In the genomic region with DNA sequence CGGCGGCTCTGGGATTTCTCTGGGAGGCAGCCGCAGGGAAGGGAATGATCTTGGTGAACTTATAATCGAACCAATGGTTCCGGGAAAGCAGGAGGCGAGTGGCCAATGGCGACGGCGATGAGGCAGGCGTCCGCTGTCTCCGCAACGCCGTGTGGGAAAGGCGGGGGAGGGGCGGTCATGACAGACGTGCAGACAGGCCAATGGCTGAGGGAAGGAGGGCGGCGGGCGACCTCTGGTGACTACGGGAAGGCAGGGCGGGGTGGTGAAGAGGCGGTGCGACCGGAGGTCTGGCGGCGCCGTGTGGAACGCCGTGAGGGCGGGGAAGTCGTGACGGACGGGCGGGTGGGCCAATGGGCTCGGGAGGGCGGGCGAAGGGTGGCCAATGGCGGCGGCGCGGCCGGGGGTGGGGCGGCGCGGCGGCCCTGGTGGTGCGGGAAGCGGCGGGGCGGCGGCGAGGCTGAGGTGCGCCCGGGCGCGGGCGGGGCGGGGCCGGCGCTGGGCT, we compare ENCODE assay signal across 8 cellular contexts. TPM values are rescaled to one million over a fixed set of nuclear protein-coding genes. Genes with fewer than 3 reads are reported as not detected.
DNase-seq lines count a peak whose midpoint lies in the region; ATAC-seq and TF ChIP-seq lines count a peak whose summit lies in the region.

A gene with protein sequence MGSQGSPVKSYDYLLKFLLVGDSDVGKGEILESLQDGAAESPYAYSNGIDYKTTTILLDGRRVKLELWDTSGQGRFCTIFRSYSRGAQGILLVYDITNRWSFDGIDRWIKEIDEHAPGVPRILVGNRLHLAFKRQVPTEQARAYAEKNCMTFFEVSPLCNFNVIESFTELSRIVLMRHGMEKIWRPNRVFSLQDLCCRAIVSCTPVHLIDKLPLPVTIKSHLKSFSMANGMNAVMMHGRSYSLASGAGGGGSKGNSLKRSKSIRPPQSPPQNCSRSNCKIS (plus strand): TSS at position 409 of the 502 bp plus-strand sequence. CDS start 226 bp downstream, outside the sequence.

- no peaks in the 10 kb centered on the region for H3K27me3 ChIP-seq in testis

- peaks cover 33% of the 10 kb centered on the region for H3K4me1 ChIP-seq in testis

- H3K9me3 ChIP-seq in testis: no peaks in the 10 kb centered on the region

- H3K9me3 Mint-ChIP-seq in activated naive CD4-positive, alpha-beta T cell treated with anti-CD3 and anti-CD28 coated beads, Interleukin-2, amount 50 U/mL, for 72 hours: no peaks in the 10 kb centered on the region

- intact Hi-C loops in testis (cut with DNase I; ENCODE audit: low total_unique reads): loop anchor here (10.0 kb wide), 2 partner anchors 45 to 75 kb away; a partner anchor contains a TSS

- H3K4me3 ChIP-seq in GM12864 (ENCODE audit: low read depth, low read length) (peak within 1 kb of the TSS; percentile 82), testis (peak within 1 kb of the TSS; percentile 84 to 86)

- no peak for TF ChIP-seq CTCF in GM12864 (IDR thresholded peaks at IDR 0.05; ENCODE audit: low read depth, low read length, missing control alignments)
- TF ChIP-seq CTCF in omental fat pad (IDR thresholded peaks at IDR 0.05): no peak
- no peak for TF ChIP-seq CTCF in testis (IDR thresholded peaks at IDR 0.05)

- peak within 1 kb of the TSS; percentile 96 to 98 for H3K27ac ChIP-seq in testis

- ATAC-seq in HG02623 (IDR thresholded peaks at IDR 0.05; ENCODE audit: unreplicated experiment) (peak; percentile 69), omental fat pad (ENCODE audit: low FRiP score) (peak; percentile 94)
- peak; percentile 86 to 87 for ATAC-seq in activated naive CD4-positive, alpha-beta T cell treated with anti-CD3 and anti-CD28 coated beads, Interleukin-2, amount 50 U/mL, for 72 hours

- peaks cover 10 to 17% of the 10 kb centered on the region in 2 donors for H3K36me3 Mint-ChIP-seq in activated naive CD4-positive, alpha-beta T cell treated with anti-CD3 and anti-CD28 coated beads, Interleukin-2, amount 50 U/mL, for 72 hours

- DNase-seq in GM12864 (ENCODE audit: low read depth): peak; percentile 94
- peak; percentile 97 for DNase-seq in NCI-H1092 treated with DMSO at 0.1 percent for 48 hours (lab: John Stamatoyannopoulos, UW)
- peak; percentile 90 for DNase-seq in SKM-1 (lab: John Stamatoyannopoulos, UW; ENCODE audit: unreplicated experiment)
- peak; percentile 98 to 99 for DNase-seq in activated naive CD4-positive, alpha-beta T cell treated with anti-CD3 and anti-CD28 coated beads, Interleukin-2, amount 50 U/mL, for 72 hours (ENCODE audit: low spot score in 2 of 2)
- peak; percentile 72 for DNase-seq in glomerular endothelial cell (ENCODE audit: extremely low read depth, low read depth, low spot score)
- peak; percentile 93 for DNase-seq in omental fat pad (ENCODE audit: low spot score)
- DNase-seq in testis: peak; percentile 99

- H3K36me3 ChIP-seq in testis (ENCODE audit: low read depth, missing control alignments): no peaks in the 10 kb centered on the region

- H3K27ac Mint-ChIP-seq in activated naive CD4-positive, alpha-beta T cell treated with anti-CD3 and anti-CD28 coated beads, Interleukin-2, amount 50 U/mL, for 72 hours: peak within 1 kb of the TSS; percentile 94 to 98

- TF ChIP-seq POLR2A in testis (IDR thresholded peaks at IDR 0.05): no peak

- WGBS in testis, 2 donors: 0 to 1% methylated on average over 36 to 53 of the region's 61 CpGs

RNA-seq across cellular contexts. Expression of the gene that starts here (rescaled TPM):
- total RNA-seq in activated naive CD4-positive, alpha-beta T cell treated with anti-CD3 and anti-CD28 coated beads, Interleukin-2, amount 50 U/mL, for 72 hours: 10 to 100 TPM; 12.1 to 13.0 TPM
- total RNA-seq in glomerular endothelial cell: 17.6 and 25.1 TPM in 2 replicates
- 10 to 100 TPM; 11.6 to 20.6 (median 14.8) TPM for total RNA-seq in omental fat pad
- total RNA-seq in testis: 10 to 100 TPM; 47.9 to 51.2 TPM
- 27.6 TPM for polyA plus RNA-seq in testis (ENCODE audit: insufficient read depth, low read depth, low replicate concordance)

Comparison
In these comparisons a context has a peak if more than half of its experiments do, and no peak if none do; other contexts are left out.
1. Peak in every context shown above with its lines: DNase-seq, ATAC-seq, H3K4me3 ChIP-seq and H3K27ac ChIP-seq.